Comparison of ENCODE assay signal across 1 cellular context in genomic region chr17:21001813-21002221, GRCh38.
TF ChIP-seq lines count a peak whose summit lies in the region.

No MANE protein-coding gene starts in this region.

TF ChIP-seq in endothelial cell of umbilical vein, 7 proteins besides CTCF, POLR2A, EP300 and RAD21:
- TF ChIP-seq JUN (IDR thresholded peaks at IDR 0.05; ENCODE audit: borderline replicate concordance, insufficient read depth, insufficient read length, low read depth) (no peak), POLR2AphosphoS5 (IDR thresholded peaks at IDR 0.05; ENCODE audit: insufficient read depth, low read depth, low read length) (peak; percentile 4)
